ENCODE assay signal across 8 cellular contexts in genomic region chr7:128883622-128884549, GRCh38. TPM values are rescaled to one million over a fixed set of nuclear protein-coding genes. Genes with fewer than 3 reads are reported as not detected.
DNase-seq lines count a peak whose midpoint lies in the region; ATAC-seq, FAIRE-seq and TF ChIP-seq lines count a peak whose summit lies in the region.

No MANE protein-coding gene starts in this region.

- H3K4me3 Mint-ChIP-seq in nephron, result no peak overlapping the region

- peaks cover 9 to 17% (median 14%) of the 10 kb centered on the region in 11 experiments for H3K27me3 ChIP-seq in BLaER1 treated with 17β-estradiol and CSF1 and Interleukin-3, amounts not matched to agents 10 nM and 100 nM

- peaks cover 0 to 3% (median 0%) of the 10 kb centered on the region in 11 experiments; a peak in 1 of 22 replicates for H3K9me3 ChIP-seq in BLaER1 treated with 17β-estradiol and CSF1 and Interleukin-3, amounts not matched to agents 10 nM and 100 nM (replicated peaks in 1 of 11)

- no peak overlapping the region for H3K27ac Mint-ChIP-seq in nephron

- peaks cover 4% of the 10 kb centered on the region for H3K36me3 Mint-ChIP-seq in nephron (ENCODE audit: low read depth)

- H3K4me1 Mint-ChIP-seq in nephron, result peaks cover 4% of the 10 kb centered on the region

- FAIRE-seq in GM19239 (lab: Jason Lieb, UNC) (peak; percentile 73), HTR-8/SVneo (lab: Jason Lieb, UNC) (no peak)

- H4K20me1 ChIP-seq in BLaER1 treated with 17β-estradiol and CSF1 and Interleukin-3, amounts not matched to agents 10 nM and 100 nM, result peaks cover 0 to 7% (median 0%) of the 10 kb centered on the region in 11 experiments; a peak in 1 of 22 replicates

- peak; percentile 59 for ATAC-seq in esophagus mucosa
- ATAC-seq in stimulated activated naive CD8-positive, alpha-beta T cell treated with anti-CD3 and anti-CD28 coated beads, Interleukin-15, Interleukin-2, amounts not matched to agents 100 U/mL and 50 U/mL, for 24 hours, result peak; percentile 70

- peak; percentile 99 for DNase-seq in GM19239 (ENCODE audit: insufficient read length, low spot score)
- DNase-seq in HTR-8/SVneo (ENCODE audit: insufficient read length, low spot score), result peak; percentile 85
- peak; percentile 77 for DNase-seq in OCI-M1 (lab: John Stamatoyannopoulos, UW)
- DNase-seq in activated T-cell treated with anti-CD3 and anti-CD28 coated beads for 1 hour (ENCODE audit: low read depth), result peak; percentile 87
- DNase-seq in stimulated activated naive CD8-positive, alpha-beta T cell treated with anti-CD3 and anti-CD28 coated beads, Interleukin-15, Interleukin-2, amounts not matched to agents 100 U/mL and 50 U/mL, for 24 hours, result peak; percentile 91

- H3K9ac ChIP-seq in BLaER1 treated with 17β-estradiol and CSF1 and Interleukin-3, amounts not matched to agents 10 nM and 100 nM, result peak overlapping the region in 8 of 11 experiments; percentile 10 to 70 (median 46); a peak in 10 of 22 replicates

- peak overlapping the region in 8 of 10 experiments; percentile 11 to 65 (median 34); a peak in 11 of 20 replicates for H3K4me3 ChIP-seq in BLaER1 treated with 17β-estradiol and CSF1 and Interleukin-3, amounts not matched to agents 10 nM and 100 nM

- peak overlapping the region; percentile 42 to 81 (median 71) for H3K4me2 ChIP-seq in BLaER1 treated with 17β-estradiol and CSF1 and Interleukin-3, amounts not matched to agents 10 nM and 100 nM

- H3K9me3 Mint-ChIP-seq in nephron, result no peaks in the 10 kb centered on the region

- H3K27ac ChIP-seq in BLaER1 treated with 17β-estradiol and CSF1 and Interleukin-3, amounts not matched to agents 10 nM and 100 nM, result peak overlapping the region in 10 of 11 experiments; percentile 21 to 77 (median 58); a peak in 17 of 22 replicates

- H3K4me1 ChIP-seq in BLaER1 treated with 17β-estradiol and CSF1 and Interleukin-3, amounts not matched to agents 10 nM and 100 nM, result peaks cover 6 to 10% (median 8%) of the 10 kb centered on the region in 10 experiments; a peak in 17 of 20 replicates

- TF ChIP-seq CTCF in nephron (IDR thresholded peaks at IDR 0.05; ENCODE audit: unreplicated experiment in 3 of 3), result peak; percentile 86 to 95 (median 95)

- no peaks in the 10 kb centered on the region for H3K27me3 Mint-ChIP-seq in nephron (ENCODE audit: low read depth)

- no peaks in the 10 kb centered on the region for H3K36me3 ChIP-seq in BLaER1 treated with 17β-estradiol and CSF1 and Interleukin-3, amounts not matched to agents 10 nM and 100 nM

RNA-seq across cellular contexts. Expression of gene ATP6V1F, which starts 21.2 kb away (rescaled TPM):
- total RNA-seq in esophagus mucosa, result 193 TPM

RNA-seq across cellular contexts. Expression of gene KCP, which starts 26.6 kb away (rescaled TPM):
- 1.8 TPM for total RNA-seq in esophagus mucosa

RNA-seq across cellular contexts. Expression of gene FLNC, which starts 53.7 kb away (rescaled TPM):
- 2.0 TPM for total RNA-seq in esophagus mucosa

RNA-seq across cellular contexts. Expression of gene IRF5, which starts 53.8 kb away (rescaled TPM):
- total RNA-seq in esophagus mucosa, result 15.7 TPM

Comparison
In these comparisons a context has a peak if more than half of its experiments do, and no peak if none do; other contexts are left out.
1. Peak in every context shown above with its lines: DNase-seq, ATAC-seq, H3K4me3 ChIP-seq and H3K27ac ChIP-seq.